In the genomic region with DNA sequence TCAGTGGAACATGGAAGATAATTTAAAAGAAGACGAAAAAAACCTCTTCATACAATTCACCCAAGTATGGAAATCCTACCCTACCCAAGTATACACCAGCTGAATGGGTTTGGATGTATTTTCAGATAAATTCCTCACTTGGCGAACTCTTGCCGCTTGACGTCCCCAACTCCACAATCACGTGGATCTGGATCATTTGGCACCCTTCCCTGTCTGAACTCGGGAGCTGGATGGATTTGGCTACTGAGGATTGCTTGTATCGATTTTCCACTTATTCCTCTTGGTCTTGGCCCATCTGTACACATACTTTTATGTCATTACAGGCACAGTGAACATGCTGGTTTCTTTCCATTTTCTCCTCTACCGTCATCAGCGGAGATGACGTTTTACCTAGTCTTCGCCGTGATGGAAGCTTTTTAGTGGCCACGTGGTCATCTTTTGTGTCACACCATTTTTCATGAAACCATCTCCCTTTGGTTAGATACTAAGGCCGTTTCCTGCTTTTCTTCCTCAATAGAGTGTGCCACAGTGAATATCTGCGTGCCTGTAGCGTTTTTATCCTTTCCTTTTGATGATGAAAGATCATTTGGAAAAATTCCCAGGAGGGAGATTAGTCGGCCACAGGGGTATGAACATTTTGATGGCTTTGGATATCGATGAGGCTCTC, we compare ENCODE assay signal across 15 cellular contexts. TPM values are rescaled to one million over a fixed set of nuclear protein-coding genes. Genes with fewer than 3 reads are reported as not detected.
A peak's percentile ranks its signal among the peaks of the same experiment; 100 is the strongest.
DNase-seq lines count a peak whose midpoint lies in the region; ATAC-seq, FAIRE-seq and TF ChIP-seq lines count a peak whose summit lies in the region.
"Had no signal": no experiment of that assay in that cellular context is flagged by ENCODE, and none has a peak within 500 bp of the region (broad histone marks: within the 10 kb centered on the region; RNA-seq: fewer than 3 reads in every experiment).

No MANE protein-coding gene starts in this region.

- H3K4me3 Mint-ChIP-seq in CD8-positive, alpha-beta memory T cell = no peak overlapping the region
- H3K4me3 Mint-ChIP-seq in naive thymus-derived CD4-positive, alpha-beta T cell = no peak overlapping the region
- H3K4me3 Mint-ChIP-seq in activated CD4-positive, alpha-beta memory T cell treated with anti-CD3 and anti-CD28 coated beads, Interleukin-2, amount 10 ng/mL, durations not matched to agents 7 days and 5 days = no peak overlapping the region
- H3K4me3 Mint-ChIP-seq: stimulated activated naive B cell treated with anti-CD40 and anti-IgM and Interleukin-4, amounts not matched to agents 10 μg/mL and 1 μg/mL and 100 μg/mL, for 72 hours had no signal

- H3K36me3 Mint-ChIP-seq in CD8-positive, alpha-beta memory T cell = peaks cover 0 to 15% (median 4%) of the 10 kb centered on the region in 3 donors
- H3K36me3 Mint-ChIP-seq in naive thymus-derived CD4-positive, alpha-beta T cell = peaks cover 0 to 10% (median 0%) of the 10 kb centered on the region in 5 donors
- H3K36me3 Mint-ChIP-seq in activated CD4-positive, alpha-beta memory T cell treated with anti-CD3 and anti-CD28 coated beads, Interleukin-2, amount 10 ng/mL, durations not matched to agents 7 days and 5 days (ENCODE audit: low read depth) = no peaks in the 10 kb centered on the region

- H3K4me2 ChIP-seq in endothelial cell of umbilical vein (ENCODE audit: insufficient read depth, low read length) = peak overlapping the region; percentile 49

- no peaks in the 10 kb centered on the region for H3K9me3 Mint-ChIP-seq in CD8-positive, alpha-beta memory T cell
- H3K9me3 Mint-ChIP-seq in naive thymus-derived CD4-positive, alpha-beta T cell = no peaks in the 10 kb centered on the region
- H3K9me3 Mint-ChIP-seq in activated CD4-positive, alpha-beta memory T cell treated with anti-CD3 and anti-CD28 coated beads, Interleukin-2, amount 10 ng/mL, durations not matched to agents 7 days and 5 days = no peaks in the 10 kb centered on the region
- H3K9me3 Mint-ChIP-seq: stimulated activated naive B cell treated with anti-CD40 and anti-IgM and Interleukin-4, amounts not matched to agents 10 μg/mL and 1 μg/mL and 100 μg/mL, for 72 hours had no signal

- ATAC-seq in naive thymus-derived CD4-positive, alpha-beta T cell = no peak
- ATAC-seq: mucosa of descending colon; stimulated activated naive B cell treated with anti-CD40 and anti-IgM and Interleukin-4, amounts not matched to agents 10 μg/mL and 1 μg/mL and 100 μg/mL, for 72 hours had no signal

- TF ChIP-seq CTCF in endothelial cell of umbilical vein (IDR thresholded peaks at IDR 0.05; ENCODE audit: extremely low read depth in 1 of 2, insufficient read depth in 1 of 2, low read depth in 1 of 2, low read length in 2 of 2) = no peak

- H2AFZ ChIP-seq in endothelial cell of umbilical vein (ENCODE audit: low read depth, low read length) (no peak overlapping the region), neuron (ENCODE audit: low read depth, low read length) (peak overlapping the region; percentile 9)

- peak overlapping the region in 6 of 8 donors; percentile 1 to 72 (median 42) for H3K27ac Mint-ChIP-seq in CD8-positive, alpha-beta memory T cell
- H3K27ac Mint-ChIP-seq in naive thymus-derived CD4-positive, alpha-beta T cell = peak overlapping the region in 3 of 9 donors; percentile 4 to 52 (median 27)
- H3K27ac Mint-ChIP-seq in activated CD4-positive, alpha-beta memory T cell treated with anti-CD3 and anti-CD28 coated beads, Interleukin-2, amount 10 ng/mL, durations not matched to agents 7 days and 5 days = no peak overlapping the region

- intact Hi-C loops in endothelial cell of umbilical vein (cut with micrococcal nuclease) = loop anchor here (1.0 to 5.0 kb wide), 6 partner anchors 13 to 195 kb away; no protein-coding TSS in a partner anchor
- intact Hi-C loops in naive thymus-derived CD4-positive, alpha-beta T cell (cut with micrococcal nuclease) = no loop called here

- no peaks in the 10 kb centered on the region for H3K27me3 ChIP-seq in CD8-positive, alpha-beta memory T cell (ENCODE audit: insufficient read depth, low read length, poor library complexity, severe bottlenecking)
- H3K27me3 ChIP-seq in endothelial cell of umbilical vein (ENCODE audit: control insufficient read depth in 2 of 2, insufficient read depth in 2 of 2, low read length in 2 of 2) (no peaks in the 10 kb centered on the region), neuron (ENCODE audit: insufficient read depth, low read length) (no peaks in the 10 kb centered on the region)
- H3K27me3 ChIP-seq in naive thymus-derived CD4-positive, alpha-beta T cell (ENCODE audit: control insufficient read depth in 2 of 2, insufficient read depth in 2 of 2, low read length in 2 of 2) = no peaks in the 10 kb centered on the region

- peak; percentile 23 for TF ChIP-seq POLR2A in endothelial cell of umbilical vein (IDR thresholded peaks at IDR 0.05; ENCODE audit: low read depth, low read length)

- H3K36me3 ChIP-seq in CD8-positive, alpha-beta memory T cell (ENCODE audit: insufficient read depth, low read length) = no peaks in the 10 kb centered on the region
- no peaks in the 10 kb centered on the region for H3K36me3 ChIP-seq in endothelial cell of umbilical vein (ENCODE audit: control insufficient read depth in 2 of 2, extremely low read depth in 1 of 2, insufficient read depth in 2 of 2, low read length in 2 of 2)
- H3K36me3 ChIP-seq in neuron (ENCODE audit: insufficient read depth, low read length) = no peaks in the 10 kb centered on the region
- H3K36me3 ChIP-seq in naive thymus-derived CD4-positive, alpha-beta T cell (ENCODE audit: control insufficient read depth in 2 of 3, insufficient read depth in 3 of 3, low read length in 3 of 3) = no peaks in the 10 kb centered on the region

- H3K27ac ChIP-seq in CD8-positive, alpha-beta memory T cell (ENCODE audit: low read depth, low read length) = no peak overlapping the region
- H3K27ac ChIP-seq in endothelial cell of umbilical vein (ENCODE audit: insufficient read depth, low read depth, low read length) = peak overlapping the region; percentile 96
- no peak overlapping the region for H3K27ac ChIP-seq in naive thymus-derived CD4-positive, alpha-beta T cell (ENCODE audit: low read depth, low read length)

- CTCF ChIA-PET in CD8-positive, alpha-beta memory T cell (lab: Charles Lee) = no interaction called here
- CTCF ChIA-PET in endothelial cell of umbilical vein (lab: Charles Lee) = interaction anchor here (1.0 to 2.2 kb wide), 2 partner anchors 18 to 46 kb away, joined by 3 to 5 read pairs; no protein-coding TSS in a partner anchor
- CTCF ChIA-PET in naive thymus-derived CD4-positive, alpha-beta T cell (lab: Charles Lee) = no interaction called here
- CTCF ChIA-PET in activated CD4-positive, alpha-beta memory T cell treated with anti-CD3 and anti-CD28 coated beads, Interleukin-2, amount 10 ng/mL, durations not matched to agents 7 days and 5 days (lab: Charles Lee) = no interaction called here

- H3K4me3 ChIP-seq in CD8-positive, alpha-beta memory T cell (ENCODE audit: low read length) = no peak overlapping the region
- H3K4me3 ChIP-seq in endothelial cell of umbilical vein (replicated peaks in 1 of 3; ENCODE audit: insufficient read depth in 1 of 3, low read depth in 1 of 3, low read length in 3 of 3) (no peak overlapping the region), neuron (ENCODE audit: low read length) (no peak overlapping the region)
- H3K4me3 ChIP-seq in naive thymus-derived CD4-positive, alpha-beta T cell (ENCODE audit: low read length) = no peak overlapping the region
- H3K4me3 ChIP-seq: mucosa of descending colon had no signal

- no peaks in the 10 kb centered on the region for H4K20me1 ChIP-seq in endothelial cell of umbilical vein (replicated peaks; ENCODE audit: control insufficient read depth, extremely low read depth, insufficient read depth, low read length)

- peak; percentile 79 for FAIRE-seq in endothelial cell of umbilical vein (lab: Jason Lieb, UNC)

- H3K9me1 ChIP-seq in endothelial cell of umbilical vein (replicated peaks; ENCODE audit: control insufficient read depth, extremely low read depth, insufficient read depth, low read length) = no peaks in the 10 kb centered on the region

- no peaks in the 10 kb centered on the region for H3K9me3 ChIP-seq in CD8-positive, alpha-beta memory T cell (ENCODE audit: low read length)
- no peaks in the 10 kb centered on the region for H3K9me3 ChIP-seq in endothelial cell of umbilical vein (replicated peaks; ENCODE audit: control insufficient read depth, insufficient read depth, low read length)
- no peaks in the 10 kb centered on the region for H3K9me3 ChIP-seq in neuron (ENCODE audit: low read length)
- H3K9me3 ChIP-seq in naive thymus-derived CD4-positive, alpha-beta T cell (ENCODE audit: control insufficient read depth in 2 of 3, low read length in 3 of 3) = no peaks in the 10 kb centered on the region
- H3K9me3 ChIP-seq: mucosa of descending colon had no signal

- BruUV-seq in endothelial cell of umbilical vein (replicated peaks; lab: Mats Ljungman, UMichigan) = no TSS peak

- H3K4me1 ChIP-seq in CD8-positive, alpha-beta memory T cell (ENCODE audit: insufficient read depth, low read length) = peaks cover 12% of the 10 kb centered on the region
- H3K4me1 ChIP-seq in endothelial cell of umbilical vein (ENCODE audit: control insufficient read depth, extremely low read depth, insufficient read depth, low read length) (peaks cover 64% of the 10 kb centered on the region), neuron (ENCODE audit: insufficient read depth, low read length) (peaks cover 27% of the 10 kb centered on the region)
- peaks cover 0 to 3% of the 10 kb centered on the region in 2 donors for H3K4me1 ChIP-seq in naive thymus-derived CD4-positive, alpha-beta T cell (ENCODE audit: control insufficient read depth in 2 of 2, insufficient read depth in 2 of 2, low read length in 2 of 2)

- dilution Hi-C loops in endothelial cell of umbilical vein (cut with MboI; ENCODE audit: extremely low pct_ligation_motif_present, low sequenced_read_pairs) = no loop called here

- POLR2A ChIA-PET in CD8-positive, alpha-beta memory T cell (lab: Charles Lee) = no interaction called here
- POLR2A ChIA-PET in endothelial cell of umbilical vein (lab: Charles Lee) = no interaction called here
- POLR2A ChIA-PET in naive thymus-derived CD4-positive, alpha-beta T cell (lab: Charles Lee) = interaction anchor here (1.0 kb wide), 1 partner anchor 11 kb away, joined by 3 read pairs; no protein-coding TSS in a partner anchor
- POLR2A ChIA-PET in activated CD4-positive, alpha-beta memory T cell treated with anti-CD3 and anti-CD28 coated beads, Interleukin-2, amount 10 ng/mL, durations not matched to agents 7 days and 5 days (lab: Charles Lee) = no interaction called here

- peaks cover 54% of the 10 kb centered on the region for H3K79me2 ChIP-seq in endothelial cell of umbilical vein (ENCODE audit: control insufficient read depth, insufficient read depth, low read length)

- H3K9ac ChIP-seq in endothelial cell of umbilical vein (replicated peaks; ENCODE audit: extremely low read depth, insufficient read depth, low read length) = peak overlapping the region; percentile 76

- no peak for DNase-seq in CD8-positive, alpha-beta memory T cell
- DNase-seq in NCI-H446 treated with DMSO at 0.1 percent for 48 hours (lab: John Stamatoyannopoulos, UW) (peak; percentile 88), endothelial cell of umbilical vein (ENCODE audit: low read depth, low spot score) (peak; percentile 53), SK-N-DZ (ENCODE audit: low spot score) (no peak)
- no peak for DNase-seq in naive thymus-derived CD4-positive, alpha-beta T cell
- DNase-seq in activated CD4-positive, alpha-beta memory T cell treated with anti-CD3 and anti-CD28 coated beads, Interleukin-2, amount 10 ng/mL, durations not matched to agents 7 days and 5 days = no peak
- no peak for DNase-seq in activated CD4-positive, alpha-beta T cell treated with anti-CD3 and anti-CD28 coated beads, Interleukin-2, amount 50 U/mL, for 48 hours
- DNase-seq: activated CD8-positive, alpha-beta memory T cell treated with anti-CD3 and anti-CD28 coated beads, Interleukin-2, amount 50 U/mL, for 48 hours; amniotic stem cell; DMS 273 treated with DMSO at 0.1 percent for 48 hours; NCI-H1436 treated with DMSO at 0.1 percent for 48 hours; stimulated activated naive B cell treated with anti-CD40 and anti-IgM and Interleukin-4, amounts not matched to agents 10 μg/mL and 1 μg/mL and 100 μg/mL, for 72 hours; T1000 had no signal

- H3K4me1 Mint-ChIP-seq in CD8-positive, alpha-beta memory T cell = peaks cover 31 to 70% (median 41%) of the 10 kb centered on the region in 3 donors
- H3K4me1 Mint-ChIP-seq in naive thymus-derived CD4-positive, alpha-beta T cell = peaks cover 13 to 61% (median 50%) of the 10 kb centered on the region in 7 donors
- peaks cover 26% of the 10 kb centered on the region for H3K4me1 Mint-ChIP-seq in activated CD4-positive, alpha-beta memory T cell treated with anti-CD3 and anti-CD28 coated beads, Interleukin-2, amount 10 ng/mL, durations not matched to agents 7 days and 5 days

- no peaks in the 10 kb centered on the region for H3K27me3 Mint-ChIP-seq in CD8-positive, alpha-beta memory T cell
- H3K27me3 Mint-ChIP-seq in naive thymus-derived CD4-positive, alpha-beta T cell = no peaks in the 10 kb centered on the region
- no peaks in the 10 kb centered on the region for H3K27me3 Mint-ChIP-seq in activated CD4-positive, alpha-beta memory T cell treated with anti-CD3 and anti-CD28 coated beads, Interleukin-2, amount 10 ng/mL, durations not matched to agents 7 days and 5 days
- H3K27me3 Mint-ChIP-seq: stimulated activated naive B cell treated with anti-CD40 and anti-IgM and Interleukin-4, amounts not matched to agents 10 μg/mL and 1 μg/mL and 100 μg/mL, for 72 hours had no signal

RNA-seq across cellular contexts. Expression of a gene that starts 47.0 kb away (rescaled TPM):
- 10 to 100 TPM; 23.6 to 24.4 TPM for total RNA-seq in CD8-positive, alpha-beta memory T cell
- polyA plus RNA-seq in CD8-positive, alpha-beta memory T cell = 1.0 TPM
- 82.4 and 101 TPM in 2 replicates for total RNA-seq in endothelial cell of umbilical vein
- polyA plus RNA-seq in endothelial cell of umbilical vein = 23.6 and 29.0 TPM in 2 replicates
- polyA plus RNA-seq in endothelial cell of umbilical vein (2011; cell fraction: cytosol; rRNA removed) = 31.1 and 32.0 TPM in 2 replicates
- polyA plus RNA-seq in endothelial cell of umbilical vein (2011; cell fraction: nucleus; rRNA removed) = 55.1 and 76.2 TPM in 2 replicates
- 43.0 and 55.4 TPM in 2 replicates for polyA plus RNA-seq in endothelial cell of umbilical vein (2012)
- 81.6 and 92.9 TPM in 2 replicates for polyA minus RNA-seq in endothelial cell of umbilical vein
- 15.4 TPM for polyA minus RNA-seq in endothelial cell of umbilical vein (2011; cell fraction: cytosol; rRNA and poly(A)+ RNA removed)
- polyA minus RNA-seq in endothelial cell of umbilical vein (2011; cell fraction: nucleus; rRNA and poly(A)+ RNA removed) = 99.8 and 106 TPM in 2 replicates
- polyA plus RNA-seq in SK-N-DZ (2014; cell fraction: cytosol; rRNA removed) = 7.1 and 11.8 TPM in 2 replicates
- polyA plus RNA-seq in SK-N-DZ (2014; cell fraction: nucleus; rRNA removed) = 4.8 and 16.4 TPM in 2 replicates
- 10 to 100 TPM; 28.9 to 75.4 (median 38.2) TPM for total RNA-seq in naive thymus-derived CD4-positive, alpha-beta T cell
- under 1 TPM; 0.66 to 0.92 TPM for polyA plus RNA-seq in naive thymus-derived CD4-positive, alpha-beta T cell
- 10 to 100 TPM; 57.1 to 58.3 TPM for total RNA-seq in activated CD4-positive, alpha-beta memory T cell treated with anti-CD3 and anti-CD28 coated beads, Interleukin-2, amount 10 ng/mL, durations not matched to agents 7 days and 5 days

Comparison
In these comparisons a context has a peak if more than half of its experiments do, and no peak if none do; other contexts are left out.
1. DNase-seq: peak in NCI-H446 treated with DMSO at 0.1 percent for 48 hours (single experiment) and endothelial cell of umbilical vein (single experiment); none in CD8-positive, alpha-beta memory T cell (0 of 5), SK-N-DZ (single experiment), naive thymus-derived CD4-positive, alpha-beta T cell (0 of 9), activated CD4-positive, alpha-beta memory T cell treated with anti-CD3 and anti-CD28 coated beads, Interleukin-2, amount 10 ng/mL, durations not matched to agents 7 days and 5 days (single experiment) and activated CD4-positive, alpha-beta T cell treated with anti-CD3 and anti-CD28 coated beads, Interleukin-2, amount 50 U/mL, for 48 hours (0 of 2).